ENCODE assay signal across 9 cellular contexts in the genomic region with DNA sequence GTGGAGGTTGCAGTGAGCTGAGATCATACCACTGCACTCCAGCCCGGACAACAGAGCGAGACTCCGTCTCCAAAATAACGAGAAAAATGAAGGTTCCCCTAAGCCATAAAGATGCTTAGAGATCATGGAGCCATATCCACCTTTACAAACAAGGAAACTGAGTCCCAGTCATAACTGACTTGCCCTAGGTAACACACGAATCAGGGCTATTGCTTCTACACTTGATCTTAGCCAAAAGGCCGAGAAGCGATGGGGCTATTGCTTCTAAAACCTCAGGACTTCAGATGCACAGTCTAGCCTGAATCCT. TPM values are rescaled to one million over a fixed set of nuclear protein-coding genes. Genes with fewer than 3 reads are reported as not detected.
DNase-seq lines count a peak whose midpoint lies in the region; ATAC-seq and TF ChIP-seq lines count a peak whose summit lies in the region.
"Had no signal": no experiment of that assay in that cellular context is flagged by ENCODE, and none has a peak within 500 bp of the region (broad histone marks: within the 10 kb centered on the region; RNA-seq: fewer than 3 reads in every experiment).

No MANE protein-coding gene starts in this region.

- in situ Hi-C loops in transverse colon (cut with MboI; ENCODE audit: low pct_ligation_motif_present in 1 of 4, low pct_unique_long_range_greater_than_20kb in 1 of 4, low sequenced_read_pairs in 3 of 4) = no loop called here

- H3K9me3 Mint-ChIP-seq in memory B cell = peaks cover 3% of the 10 kb centered on the region

- intact Hi-C loops in heart left ventricle (cut with DNase I) (no loop called here), Right ventricle myocardium inferior (cut with DNase I) (no loop called here), ascending aorta (cut with DNase I) (loop anchor here (1.0 to 10.0 kb wide), 3 partner anchors 10 to 1221 kb away; a partner anchor contains a TSS), transverse colon (cut with DNase I; ENCODE audit: low total_unique reads) (no loop called here)

- no peaks in the 10 kb centered on the region for H3K27me3 Mint-ChIP-seq in memory B cell

- TF ChIP-seq CTCF in heart left ventricle (IDR thresholded peaks at IDR 0.05) (no peak), ascending aorta (IDR thresholded peaks at IDR 0.05) (no peak), transverse colon (IDR thresholded peaks at IDR 0.05) (no peak)

- ATAC-seq in heart left ventricle (no peak), Right ventricle myocardium inferior (no peak), memory B cell (ENCODE audit: low read depth) (no peak), HG03457 (IDR thresholded peaks at IDR 0.05; ENCODE audit: unreplicated experiment) (no peak), HG03521 (IDR thresholded peaks at IDR 0.05; ENCODE audit: unreplicated experiment) (no peak)

- no peak for TF ChIP-seq EP300 in transverse colon (IDR thresholded peaks at IDR 0.05; ENCODE audit: low read depth)

- peak overlapping the region; percentile 73 for H3K4me3 Mint-ChIP-seq in memory B cell

- H3K4me3 ChIP-seq in heart left ventricle (peak overlapping the region in 10 of 12 donors; percentile 34 to 93 (median 82)), ascending aorta (peak overlapping the region; percentile 14 to 34), transverse colon (peak overlapping the region in 3 of 4 donors; percentile 7 to 39 (median 9))
- H3K4me3 ChIP-seq: SJSA1 had no signal

- TF ChIP-seq POLR2A in heart left ventricle (IDR thresholded peaks at IDR 0.05) (no peak), transverse colon (IDR thresholded peaks at IDR 0.05) (no peak)

- H3K9me3 ChIP-seq in heart left ventricle (no peaks in the 10 kb centered on the region), ascending aorta (no peaks in the 10 kb centered on the region), transverse colon (no peaks in the 10 kb centered on the region)
- H3K9me3 ChIP-seq: SJSA1 had no signal

- peak overlapping the region; percentile 92 for H3K27ac Mint-ChIP-seq in memory B cell

- DNase-seq in heart left ventricle (no peak), Right ventricle myocardium inferior (ENCODE audit: missing footprints) (no peak), ascending aorta (ENCODE audit: low spot score in 2 of 2) (no peak), memory B cell (ENCODE audit: low spot score in 2 of 2) (no peak), transverse colon (no peak)
- DNase-seq in stimulated activated naive CD4-positive, alpha-beta T cell treated with Interleukin-2 at 50 U/mL for 16 hours (lab: John Stamatoyannopoulos, UW) = no peak

- H3K4me1 ChIP-seq in heart left ventricle = peaks cover 20 to 84% (median 58%) of the 10 kb centered on the region in 12 donors
- H3K4me1 ChIP-seq in ascending aorta = peaks cover 24 to 56% of the 10 kb centered on the region in 2 donors
- peaks cover 42 to 81% (median 63%) of the 10 kb centered on the region in 4 donors for H3K4me1 ChIP-seq in transverse colon

- WGBS in heart left ventricle, 4 donors = 26 to 51% (median 42%) methylated on average over 7 of the region's 7 CpGs
- WGBS in transverse colon (ENCODE audit: low coverage in 1 of 2), 2 donors = 39% methylated on average over 7 of the region's 7 CpGs; no CpG with 5 or more reads in 1 of the 2 donors

- peaks cover 28% of the 10 kb centered on the region for H3K4me1 Mint-ChIP-seq in memory B cell

- H3K27ac ChIP-seq in heart left ventricle (peak overlapping the region; percentile 62 to 100 (median 96)), ascending aorta (peak overlapping the region; percentile 94 to 99), transverse colon (peak overlapping the region; percentile 94 to 98 (median 97))
- H3K27ac ChIP-seq: SJSA1 had no signal

- H3K36me3 ChIP-seq in heart left ventricle (peaks cover 0 to 41% (median 3%) of the 10 kb centered on the region in 9 donors), ascending aorta (peaks cover 0 to 5% of the 10 kb centered on the region in 2 donors), transverse colon (no peaks in the 10 kb centered on the region)

- H3K27me3 ChIP-seq in heart left ventricle = no peaks in the 10 kb centered on the region
- H3K27me3 ChIP-seq in ascending aorta = no peaks in the 10 kb centered on the region
- no peaks in the 10 kb centered on the region for H3K27me3 ChIP-seq in transverse colon

- peaks cover 12% of the 10 kb centered on the region for H3K36me3 Mint-ChIP-seq in memory B cell

RNA-seq across cellular contexts. Expression of a gene that starts 3.2 kb away (rescaled TPM):
- total RNA-seq in heart left ventricle (10 to 100 TPM in 5 of 9 donors, 1 to 10 TPM in 4; 1.4 to 34.2 (median 12.5) TPM), Right ventricle myocardium inferior (15.2 TPM), ascending aorta (0.21 TPM), transverse colon (10 to 100 TPM in 3 of 4 donors, 1 to 10 TPM in 1; 8.7 to 13.8 (median 11.6) TPM)
- 10 to 100 TPM in 1 of 2 donors, 1 to 10 TPM in 1; 3.9 to 11.6 TPM for polyA plus RNA-seq in heart left ventricle

RNA-seq across cellular contexts. Expression of a gene that starts 12.0 kb away (rescaled TPM):
- total RNA-seq in heart left ventricle = 10 to 100 TPM in 1 of 9 donors, 1 to 10 TPM in 8; 2.2 to 14.6 (median 5.8) TPM
- polyA plus RNA-seq in heart left ventricle = 10 to 100 TPM in 1 of 2 donors, 1 to 10 TPM in 1; 3.4 to 14.8 TPM
- total RNA-seq in Right ventricle myocardium inferior = 8.4 TPM
- not detected for total RNA-seq in ascending aorta
- total RNA-seq in transverse colon = 1 to 10 TPM in 2 of 4 donors, not detected in 2; 1.4 to 2.5 TPM
- total RNA-seq: SJSA1 had no signal

RNA-seq across cellular contexts. Expression of a gene that starts 14.7 kb away (rescaled TPM):
- total RNA-seq in heart left ventricle (10 to 100 TPM in 2 of 9 donors, 1 to 10 TPM in 7; 5.6 to 13.1 (median 8.6) TPM), Right ventricle myocardium inferior (7.2 TPM), ascending aorta (35.3 TPM), transverse colon (100 to 1,000 TPM in 1 of 4 donors, 10 to 100 TPM in 3; 41.8 to 185 (median 68.7) TPM)
- 10 to 100 TPM; 10.3 to 11.0 TPM for polyA plus RNA-seq in heart left ventricle

RNA-seq across cellular contexts. Expression of a gene that starts 15.0 kb away (rescaled TPM):
- total RNA-seq in heart left ventricle (100 to 1,000 TPM; 470 to 877 (median 692) TPM), Right ventricle myocardium inferior (604 TPM), ascending aorta (2,223 TPM), transverse colon (1,000 to 10,000 TPM; 1,394 to 2,260 (median 1,686) TPM)
- polyA plus RNA-seq in heart left ventricle = 1,000 to 10,000 TPM; 1,040 to 1,773 TPM

RNA-seq across cellular contexts. Expression of a gene that starts 19.1 kb away (rescaled TPM):
- total RNA-seq in heart left ventricle = not detected
- polyA plus RNA-seq in heart left ventricle = under 1 TPM in 1 of 2 donors, not detected in 1; 0.14 TPM
- total RNA-seq in Right ventricle myocardium inferior = not detected
- not detected for total RNA-seq in ascending aorta
- total RNA-seq in transverse colon = 100 to 1,000 TPM in 3 of 4 donors, 10 to 100 TPM in 1; 97.0 to 746 (median 203) TPM

Comparison
In these comparisons a context has a peak if more than half of its experiments do, and no peak if none do; other contexts are left out.
1. H3K4me3 ChIP-seq: peak in every context shown above with its lines; median percentile 82 in heart left ventricle; 24 in ascending aorta; 9 in transverse colon.